8 cellular contexts compared by ENCODE assay signal in the genomic region with DNA sequence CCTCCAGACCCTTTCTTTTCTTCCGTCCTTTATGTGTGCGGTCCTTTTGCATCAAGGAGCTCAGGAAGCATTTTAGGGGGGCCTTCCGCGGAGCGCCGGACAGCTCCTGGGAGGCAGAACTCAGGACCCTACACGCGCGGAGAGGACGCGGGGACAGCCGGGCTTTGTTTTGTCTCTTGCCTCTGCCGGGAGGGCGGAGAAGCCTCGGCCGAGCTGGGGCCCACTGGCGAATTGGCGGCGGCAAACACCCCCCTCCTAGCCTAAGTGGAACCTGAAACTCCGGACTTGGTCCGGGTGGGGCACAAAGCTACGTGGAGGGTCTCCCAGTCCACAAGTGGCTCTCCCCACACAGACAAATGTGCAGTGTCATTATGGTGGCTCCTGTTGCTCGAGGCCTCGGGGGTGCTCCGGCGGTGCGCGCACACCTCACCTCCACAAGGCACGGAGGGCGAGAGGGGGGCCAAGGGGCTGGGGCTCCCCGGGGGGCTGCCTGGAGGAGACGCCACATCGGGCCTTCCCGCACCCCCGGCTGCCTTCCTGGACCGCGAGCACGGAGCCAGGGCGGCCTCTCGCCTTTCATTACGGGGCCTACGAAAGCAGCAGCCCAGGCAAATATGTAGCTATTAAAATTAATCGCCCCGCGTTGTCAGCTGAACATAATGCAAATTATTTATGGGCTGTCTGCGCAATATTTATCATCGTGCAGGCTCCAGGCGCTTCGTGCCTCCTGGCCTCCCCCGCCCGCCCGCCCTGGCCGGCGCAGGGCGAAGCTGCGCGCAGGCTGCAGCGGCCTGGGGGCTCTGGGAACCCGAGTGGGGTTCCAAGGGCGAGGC.
DNase-seq lines count a peak whose midpoint lies in the region; ATAC-seq and TF ChIP-seq lines count a peak whose summit lies in the region.

No MANE protein-coding gene starts in this region.

- H3K9me3 ChIP-seq in iPS DF 6.9 (ENCODE audit: control insufficient read depth, insufficient read depth, low read length) (no peaks in the 10 kb centered on the region), stomach (no peaks in the 10 kb centered on the region)

- CTCF ChIA-PET in activated CD4-positive, alpha-beta T cell treated with anti-CD3 and anti-CD28 coated beads for 36 hours (lab: Charles Lee), result interaction anchor here (0.5 to 1.9 kb wide), 4 partner anchors 16 to 880 kb away, joined by 3 to 5 read pairs (median 3); no protein-coding TSS in a partner anchor
- CTCF ChIA-PET in WTC11 (lab: Charles Lee), result interaction anchor here (0.7 to 2.1 kb wide), 12 partner anchors 8 to 516 kb away, joined by 3 to 12 read pairs (median 4); a partner anchor contains a TSS

- H3K27me3 ChIP-seq in iPS DF 6.9 (ENCODE audit: control insufficient read depth, insufficient read depth, low read length) (no peaks in the 10 kb centered on the region; the same call in 1 of the 2 replicates), stomach (peaks cover 0 to 55% (median 21%) of the 10 kb centered on the region in 3 donors)

- peak overlapping the region; percentile 30; the same call in 1 of the 2 replicates for H3K4me3 ChIP-seq in iPS DF 6.9 (ENCODE audit: low read length)
- peak overlapping the region; percentile 35 to 39 (median 37) for H3K4me3 ChIP-seq in stomach

- H3K4me3 Mint-ChIP-seq in activated CD4-positive, alpha-beta T cell treated with anti-CD3 and anti-CD28 coated beads for 36 hours, result peak overlapping the region; percentile 64
- peak overlapping the region; percentile 68 for H3K4me3 Mint-ChIP-seq in WTC11

- peaks cover 33% of the 10 kb centered on the region for H3K4me1 Mint-ChIP-seq in activated CD4-positive, alpha-beta T cell treated with anti-CD3 and anti-CD28 coated beads for 36 hours
- peaks cover 55% of the 10 kb centered on the region for H3K4me1 Mint-ChIP-seq in WTC11

- H3K36me3 Mint-ChIP-seq in activated CD4-positive, alpha-beta T cell treated with anti-CD3 and anti-CD28 coated beads for 36 hours (ENCODE audit: low read depth), result peaks cover 2% of the 10 kb centered on the region
- H3K36me3 Mint-ChIP-seq in WTC11, result no peaks in the 10 kb centered on the region

- no peaks in the 10 kb centered on the region for H3K27me3 Mint-ChIP-seq in activated CD4-positive, alpha-beta T cell treated with anti-CD3 and anti-CD28 coated beads for 36 hours
- peaks cover 22% of the 10 kb centered on the region for H3K27me3 Mint-ChIP-seq in WTC11 (ENCODE audit: low read depth)

- no peak for TF ChIP-seq EP300 in stomach (IDR thresholded peaks at IDR 0.05)

- ATAC-seq in activated CD4-positive, alpha-beta T cell treated with anti-CD3 and anti-CD28 coated beads for 36 hours, result no peak
- ATAC-seq in WTC11 (no peak), GM18520 (IDR thresholded peaks at IDR 0.05; ENCODE audit: unreplicated experiment) (no peak)

- H3K9me3 Mint-ChIP-seq in activated CD4-positive, alpha-beta T cell treated with anti-CD3 and anti-CD28 coated beads for 36 hours (ENCODE audit: low read depth), result no peaks in the 10 kb centered on the region
- no peaks in the 10 kb centered on the region for H3K9me3 Mint-ChIP-seq in WTC11

- H3K27ac ChIP-seq in iPS DF 6.9 (ENCODE audit: low read length), result no peak overlapping the region
- peak overlapping the region in 3 of 5 donors; percentile 43 to 99 (median 96) for H3K27ac ChIP-seq in stomach

- WGBS in iPS DF 6.9 (ENCODE audit: insufficient coverage, insufficient read length), result no CpG with 5 or more reads among the region's 60 CpGs
- WGBS in stomach, 5 donors, result 36 to 67% (median 56%) methylated on average over 33 to 60 of the region's 60 CpGs

- H3K4me1 ChIP-seq in iPS DF 6.9 (ENCODE audit: control insufficient read depth, insufficient read depth, low read length) (peaks cover 4% of the 10 kb centered on the region; the same call in 1 of the 2 replicates), stomach (peaks cover 6 to 67% (median 46%) of the 10 kb centered on the region in 4 donors)

- peak overlapping the region; percentile 64 for H3K27ac Mint-ChIP-seq in activated CD4-positive, alpha-beta T cell treated with anti-CD3 and anti-CD28 coated beads for 36 hours
- peak overlapping the region; percentile 94 for H3K27ac Mint-ChIP-seq in WTC11

- TF ChIP-seq CTCF in WTC11 (IDR thresholded peaks at IDR 0.05) (no peak), stomach (IDR thresholded peaks at IDR 0.05) (no peak)

- DNase-seq in activated CD4-positive, alpha-beta T cell treated with anti-CD3 and anti-CD28 coated beads for 36 hours, result no peak
- no peak for DNase-seq in activated CD4-positive, alpha-beta T cell treated with anti-CD3 and anti-CD28 coated beads, Interleukin-2, amount 50 U/mL, for 1 hour
- DNase-seq in WTC11 (ENCODE audit: low spot score) (no peak), iPS DF 6.9 (ENCODE audit: low read depth, low spot score) (no peak), stomach (no peak), T-helper 9 cell (no peak), HPDE6-E6E7 (ENCODE audit: extremely low spot score) (no peak)

- POLR2A ChIA-PET in activated CD4-positive, alpha-beta T cell treated with anti-CD3 and anti-CD28 coated beads for 36 hours (lab: Charles Lee), result interaction anchor here (1.1 kb wide), 1 partner anchor 9 kb away, joined by 3 read pairs; no protein-coding TSS in a partner anchor
- POLR2A ChIA-PET in WTC11 (lab: Charles Lee), result interaction anchor here (0.7 to 5.9 kb wide), 9 partner anchors 8 to 162 kb away, joined by 3 to 58 read pairs (median 4); a partner anchor contains a TSS

- H3K36me3 ChIP-seq in iPS DF 6.9 (ENCODE audit: control insufficient read depth, insufficient read depth, low read length), result no peaks in the 10 kb centered on the region
- H3K36me3 ChIP-seq in stomach, result no peaks in the 10 kb centered on the region

- intact Hi-C loops in activated CD4-positive, alpha-beta T cell treated with anti-CD3 and anti-CD28 coated beads for 36 hours (cut with DNase I, micrococcal nuclease), result loop anchor here in 1 of 2 experiments (1.0 to 5.0 kb wide), 2 partner anchors 15 to 841 kb away; no protein-coding TSS in a partner anchor
- intact Hi-C loops in stomach (cut with DNase I; ENCODE audit: low total_unique reads), result no loop called here

- no peak for TF ChIP-seq POLR2A in stomach (IDR thresholded peaks at IDR 0.05)

TF ChIP-seq in WTC11, 78 proteins besides CTCF, POLR2A, EP300 and RAD21:
- TF ChIP-seq, protein P1, sequence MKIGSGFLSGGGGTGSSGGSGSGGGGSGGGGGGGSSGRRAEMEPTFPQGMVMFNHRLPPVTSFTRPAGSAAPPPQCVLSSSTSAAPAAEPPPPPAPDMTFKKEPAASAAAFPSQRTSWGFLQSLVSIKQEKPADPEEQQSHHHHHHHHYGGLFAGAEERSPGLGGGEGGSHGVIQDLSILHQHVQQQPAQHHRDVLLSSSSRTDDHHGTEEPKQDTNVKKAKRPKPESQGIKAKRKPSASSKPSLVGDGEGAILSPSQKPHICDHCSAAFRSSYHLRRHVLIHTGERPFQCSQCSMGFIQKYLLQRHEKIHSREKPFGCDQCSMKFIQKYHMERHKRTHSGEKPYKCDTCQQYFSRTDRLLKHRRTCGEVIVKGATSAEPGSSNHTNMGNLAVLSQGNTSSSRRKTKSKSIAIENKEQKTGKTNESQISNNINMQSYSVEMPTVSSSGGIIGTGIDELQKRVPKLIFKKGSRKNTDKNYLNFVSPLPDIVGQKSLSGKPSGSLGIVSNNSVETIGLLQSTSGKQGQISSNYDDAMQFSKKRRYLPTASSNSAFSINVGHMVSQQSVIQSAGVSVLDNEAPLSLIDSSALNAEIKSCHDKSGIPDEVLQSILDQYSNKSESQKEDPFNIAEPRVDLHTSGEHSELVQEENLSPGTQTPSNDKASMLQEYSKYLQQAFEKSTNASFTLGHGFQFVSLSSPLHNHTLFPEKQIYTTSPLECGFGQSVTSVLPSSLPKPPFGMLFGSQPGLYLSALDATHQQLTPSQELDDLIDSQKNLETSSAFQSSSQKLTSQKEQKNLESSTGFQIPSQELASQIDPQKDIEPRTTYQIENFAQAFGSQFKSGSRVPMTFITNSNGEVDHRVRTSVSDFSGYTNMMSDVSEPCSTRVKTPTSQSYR (CRISPR knock-in tag; IDR thresholded peaks at IDR 0.05), result 0 out of 2 replicates have a peak, but pooled peaks have one; percentile 1
- TF ChIP-seq, protein P2, sequence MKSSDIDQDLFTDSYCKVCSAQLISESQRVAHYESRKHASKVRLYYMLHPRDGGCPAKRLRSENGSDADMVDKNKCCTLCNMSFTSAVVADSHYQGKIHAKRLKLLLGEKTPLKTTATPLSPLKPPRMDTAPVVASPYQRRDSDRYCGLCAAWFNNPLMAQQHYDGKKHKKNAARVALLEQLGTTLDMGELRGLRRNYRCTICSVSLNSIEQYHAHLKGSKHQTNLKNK (CRISPR knock-in tag; IDR thresholded peaks at IDR 0.05), result no peak
